Comparison of ENCODE assay signal across 14 cellular contexts in genomic region chr18:55228191-55228590, GRCh38.
DNase-seq lines count a peak whose midpoint lies in the region; ATAC-seq, FAIRE-seq and TF ChIP-seq lines count a peak whose summit lies in the region.
"Had no signal": no experiment of that assay in that cellular context is flagged by ENCODE, and none has a peak within 500 bp of the region (broad histone marks: within the 10 kb centered on the region; RNA-seq: fewer than 3 reads in every experiment).

No MANE protein-coding gene starts in this region.

- H3K27me3 Mint-ChIP-seq in glutamatergic neuron (ENCODE audit: unreplicated experiment) = peaks cover 2% of the 10 kb centered on the region
- no peaks in the 10 kb centered on the region for H3K27me3 Mint-ChIP-seq in stimulated activated naive B cell treated with anti-CD40 and anti-IgM and Interleukin-4, amounts not matched to agents 10 μg/mL and 1 μg/mL and 100 μg/mL, for 72 hours
- H3K27me3 Mint-ChIP-seq: activated CD8-positive, alpha-beta T cell treated with anti-CD3 and anti-CD28 coated beads for 36 hours had no signal

- no peak overlapping the region for H3K4me2 ChIP-seq in PC-3 (ENCODE audit: low read length)
- H3K4me2 ChIP-seq in SK-N-SH = no peak overlapping the region

- no TSS peak for BruUV-seq in PC-3 (replicated peaks; lab: Mats Ljungman, UMichigan)

- H3K4me3 ChIP-seq in PC-3 (ENCODE audit: low read length) (no peak overlapping the region), SK-N-SH (ENCODE audit: low read depth in 2 of 2, low read length in 1 of 2) (no peak overlapping the region), adrenal gland (no peak overlapping the region)
- H3K4me3 ChIP-seq: stomach had no signal

- TF ChIP-seq RAD21 in SK-N-SH (IDR thresholded peaks at IDR 0.05; ENCODE audit: low read length) = no peak

- H4K20me1 ChIP-seq in PC-3 (ENCODE audit: low read length) = no peaks in the 10 kb centered on the region
- H4K20me1 ChIP-seq in SK-N-SH (ENCODE audit: insufficient read depth) = no peaks in the 10 kb centered on the region

- H2AFZ ChIP-seq in PC-3 (ENCODE audit: low read length) = no peak overlapping the region
- no peak overlapping the region for H2AFZ ChIP-seq in SK-N-SH (ENCODE audit: low read depth)

- peaks cover 6% of the 10 kb centered on the region for H3K4me1 Mint-ChIP-seq in glutamatergic neuron (ENCODE audit: low read depth, unreplicated experiment)
- peaks cover 8 to 37% of the 10 kb centered on the region in 2 donors for H3K4me1 Mint-ChIP-seq in stimulated activated naive B cell treated with anti-CD40 and anti-IgM and Interleukin-4, amounts not matched to agents 10 μg/mL and 1 μg/mL and 100 μg/mL, for 72 hours

- no peaks in the 10 kb centered on the region for H3K27me3 ChIP-seq in PC-3 (ENCODE audit: low read length)
- H3K27me3 ChIP-seq in SK-N-SH (ENCODE audit: insufficient read depth) = no peaks in the 10 kb centered on the region
- H3K27me3 ChIP-seq in adrenal gland = no peaks in the 10 kb centered on the region
- H3K27me3 ChIP-seq: stomach had no signal

- H3K4me1 ChIP-seq in PC-3 (ENCODE audit: insufficient read depth, low read length) (peaks cover 11% of the 10 kb centered on the region), SK-N-SH (ENCODE audit: control insufficient read depth in 1 of 2, insufficient read depth in 2 of 2, low read depth in 1 of 2, low read length in 1 of 2) (peaks cover 0 to 6% of the 10 kb centered on the region in 2 experiments; a peak in 2 of 4 replicates), adrenal gland (replicated peaks in 1 of 2) (no peaks in the 10 kb centered on the region)

- H3K36me3 ChIP-seq in PC-3 (ENCODE audit: low read depth, low read length) = no peaks in the 10 kb centered on the region
- peaks cover 77 to 89% of the 10 kb centered on the region in 2 experiments for H3K36me3 ChIP-seq in SK-N-SH (replicated peaks in 1 of 2; ENCODE audit: control insufficient read depth in 1 of 2, insufficient read depth in 2 of 2, low read length in 1 of 2)
- H3K36me3 ChIP-seq in adrenal gland (replicated peaks in 1 of 2) = peaks cover 0 to 73% of the 10 kb centered on the region in 2 donors

- TF ChIP-seq POLR2A in GM12891 (IDR thresholded peaks at IDR 0.05; ENCODE audit: low read depth, low read length) = no peak
- no peak for TF ChIP-seq POLR2A in adrenal gland (IDR thresholded peaks at IDR 0.05)

- TF ChIP-seq CTCF in PC-3 (conservative IDR thresholded peaks at IDR 0.05; ENCODE audit: low read depth, low read length) (no peak), glutamatergic neuron (IDR thresholded peaks at IDR 0.05; ENCODE audit: partially characterized antibody, unreplicated experiment) (no peak), SK-N-SH (IDR thresholded peaks at IDR 0.05) (no peak), adrenal gland (IDR thresholded peaks at IDR 0.05) (no peak)

- H3K9me2 ChIP-seq in PC-3 (replicated peaks; ENCODE audit: low read length) (no peaks in the 10 kb centered on the region), SK-N-SH (no peaks in the 10 kb centered on the region)

- CTCF ChIA-PET in PC-3 (lab: Charles Lee) (no interaction called here), SK-N-SH (lab: Yijun Ruan, JAX) (interaction anchor here (0.7 to 1.6 kb wide), 3 partner anchors 16 to 552 kb away, joined by 3 to 5 read pairs (median 4); no protein-coding TSS in a partner anchor)

- no peak overlapping the region for H3K9ac ChIP-seq in PC-3 (ENCODE audit: low read length)
- no peak overlapping the region for H3K9ac ChIP-seq in SK-N-SH

- peaks cover 7% of the 10 kb centered on the region for H3K9me3 Mint-ChIP-seq in glutamatergic neuron (ENCODE audit: unreplicated experiment)
- peaks cover 0 to 5% of the 10 kb centered on the region in 2 donors for H3K9me3 Mint-ChIP-seq in stimulated activated naive B cell treated with anti-CD40 and anti-IgM and Interleukin-4, amounts not matched to agents 10 μg/mL and 1 μg/mL and 100 μg/mL, for 72 hours
- H3K9me3 Mint-ChIP-seq: activated CD8-positive, alpha-beta T cell treated with anti-CD3 and anti-CD28 coated beads for 36 hours had no signal

- POLR2A ChIA-PET in PC-3 (lab: Charles Lee; ENCODE audit: unreplicated experiment) (interaction anchor here (0.6 kb wide), 1 partner anchor 534 kb away, joined by 5 read pairs; no protein-coding TSS in a partner anchor), SK-N-SH (lab: Yijun Ruan, JAX) (no interaction called here)

- peak; percentile 44 for ATAC-seq in PC-3
- ATAC-seq in stimulated activated naive B cell treated with anti-CD40 and anti-IgM and Interleukin-4, amounts not matched to agents 10 μg/mL and 1 μg/mL and 100 μg/mL, for 72 hours (replicated peaks) = no peak
- ATAC-seq: activated CD8-positive, alpha-beta T cell treated with anti-CD3 and anti-CD28 coated beads for 36 hours had no signal

- FAIRE-seq in GM12891 (lab: Jason Lieb, UNC) = peak; percentile 16

- intact Hi-C loops in PC-3 (cut with micrococcal nuclease) (loop anchor here (5.0 kb wide), 1 partner anchor 221 kb away; no protein-coding TSS in a partner anchor), adrenal gland (cut with DNase I) (no loop called here)

- no peaks in the 10 kb centered on the region for H3K36me3 Mint-ChIP-seq in glutamatergic neuron (ENCODE audit: unreplicated experiment)
- peaks cover 59 to 80% of the 10 kb centered on the region in 2 donors for H3K36me3 Mint-ChIP-seq in stimulated activated naive B cell treated with anti-CD40 and anti-IgM and Interleukin-4, amounts not matched to agents 10 μg/mL and 1 μg/mL and 100 μg/mL, for 72 hours

- H3F3A ChIP-seq in PC-3 (ENCODE audit: low read length, unreplicated experiment) = no peaks in the 10 kb centered on the region
- H3F3A ChIP-seq in SK-N-SH (replicated peaks; ENCODE audit: insufficient read depth) = peaks cover 12% of the 10 kb centered on the region

- peak overlapping the region; percentile 41 for H3K27ac Mint-ChIP-seq in glutamatergic neuron (ENCODE audit: unreplicated experiment)
- H3K27ac Mint-ChIP-seq in stimulated activated naive B cell treated with anti-CD40 and anti-IgM and Interleukin-4, amounts not matched to agents 10 μg/mL and 1 μg/mL and 100 μg/mL, for 72 hours = peak overlapping the region; percentile 88
- H3K27ac Mint-ChIP-seq: activated CD8-positive, alpha-beta T cell treated with anti-CD3 and anti-CD28 coated beads for 36 hours had no signal

- H3K4me3 Mint-ChIP-seq in glutamatergic neuron (ENCODE audit: unreplicated experiment) = no peak overlapping the region
- H3K4me3 Mint-ChIP-seq in stimulated activated naive B cell treated with anti-CD40 and anti-IgM and Interleukin-4, amounts not matched to agents 10 μg/mL and 1 μg/mL and 100 μg/mL, for 72 hours = no peak overlapping the region
- H3K4me3 Mint-ChIP-seq: activated CD8-positive, alpha-beta T cell treated with anti-CD3 and anti-CD28 coated beads for 36 hours had no signal

- 87% methylated on average over 6 of the region's 6 CpGs for WGBS in SK-N-SH (ENCODE audit: low lambda C conversion rate)
- 49 to 70% (median 59%) methylated on average over 6 of the region's 6 CpGs for WGBS in adrenal gland, 4 donors

- TF ChIP-seq EP300 in SK-N-SH (IDR thresholded peaks at IDR 0.05; ENCODE audit: borderline replicate concordance in 1 of 2, low read depth in 1 of 2, low read length in 1 of 2) = no peak

- H3K9me3 ChIP-seq in PC-3 (ENCODE audit: low read length) = no peaks in the 10 kb centered on the region
- no peaks in the 10 kb centered on the region for H3K9me3 ChIP-seq in SK-N-SH
- H3K9me3 ChIP-seq in adrenal gland (replicated peaks in 1 of 3) = no peaks in the 10 kb centered on the region
- H3K9me3 ChIP-seq: stomach had no signal

- DNase-seq in GM12891 (ENCODE audit: insufficient read length, low spot score) (no peak), PC-3 (no peak), glutamatergic neuron (no peak), SK-N-SH (no peak), adrenal gland (no peak), GDM1 (lab: John Stamatoyannopoulos, UW) (no peak)
- DNase-seq in stimulated activated naive B cell treated with anti-CD40 and anti-IgM and Interleukin-4, amounts not matched to agents 10 μg/mL and 1 μg/mL and 100 μg/mL, for 72 hours = no peak
- DNase-seq: activated CD8-positive, alpha-beta T cell treated with anti-CD3 and anti-CD28 coated beads for 36 hours; activated gamma-delta T cell; caudate nucleus; DMS153; NCI-H446; stomach had no signal

- no peaks in the 10 kb centered on the region for H3K79me2 ChIP-seq in PC-3 (ENCODE audit: low read length)
- peaks cover 8% of the 10 kb centered on the region; the same call in 1 of the 2 replicates for H3K79me2 ChIP-seq in SK-N-SH (ENCODE audit: insufficient read depth)

- H3K27ac ChIP-seq in PC-3 (ENCODE audit: low read length) (no peak overlapping the region), SK-N-SH (ENCODE audit: low read depth in 2 of 2, low read length in 1 of 2) (peak overlapping the region in 1 of 2 experiments; percentile 43; a peak in 1 of 4 replicates), adrenal gland (peak overlapping the region in 2 of 5 donors; percentile 20 to 46)
- H3K27ac ChIP-seq: epithelial cell of prostate had no signal

TF ChIP-seq in GM12891, 5 proteins besides CTCF, POLR2A, EP300 and RAD21:
- TF ChIP-seq TAF1 (IDR thresholded peaks at IDR 0.05; ENCODE audit: low read depth, low read length) (no peak), POU2F2 (IDR thresholded peaks at IDR 0.05; ENCODE audit: low read depth, low read length) (no peak), SPI1 (IDR thresholded peaks at IDR 0.05; ENCODE audit: low read depth, low read length) (no peak), PAX5 (IDR thresholded peaks at IDR 0.05; ENCODE audit: insufficient read depth, low read length, severe bottlenecking) (no peak), POLR2AphosphoS5 (IDR thresholded peaks at IDR 0.05; ENCODE audit: low read depth, low read length) (no peak)

TF ChIP-seq in SK-N-SH, 30 proteins besides CTCF, POLR2A, EP300 and RAD21:
- no peak for TF ChIP-seq TCF12 (IDR thresholded peaks at IDR 0.05)
- TF ChIP-seq TEAD4 (IDR thresholded peaks at IDR 0.05; ENCODE audit: borderline replicate concordance, insufficient read depth) = no peak
- no peak for TF ChIP-seq MXI1 (IDR thresholded peaks at IDR 0.05; ENCODE audit: low read depth, low read length)
- no peak for TF ChIP-seq USF2 (IDR thresholded peaks at IDR 0.05; ENCODE audit: borderline replicate concordance, low read depth, low read length)
- no peak for TF ChIP-seq SMC3 (IDR thresholded peaks at IDR 0.05; ENCODE audit: low read depth, low read length)
- no peak for TF ChIP-seq NFIC (IDR thresholded peaks at IDR 0.05; ENCODE audit: borderline replicate concordance)
- no peak for TF ChIP-seq RXRA (IDR thresholded peaks at IDR 0.05; ENCODE audit: borderline replicate concordance, low read depth)
- TF ChIP-seq YY1 (IDR thresholded peaks at IDR 0.05; ENCODE audit: low read depth) = no peak
- no peak for TF ChIP-seq JUND (IDR thresholded peaks at IDR 0.05)
- TF ChIP-seq GATA2 (CRISPR knock-in tag; IDR thresholded peaks at IDR 0.05) = no peak
